Comparison of ENCODE assay signal across 8 cellular contexts in the genomic region with DNA sequence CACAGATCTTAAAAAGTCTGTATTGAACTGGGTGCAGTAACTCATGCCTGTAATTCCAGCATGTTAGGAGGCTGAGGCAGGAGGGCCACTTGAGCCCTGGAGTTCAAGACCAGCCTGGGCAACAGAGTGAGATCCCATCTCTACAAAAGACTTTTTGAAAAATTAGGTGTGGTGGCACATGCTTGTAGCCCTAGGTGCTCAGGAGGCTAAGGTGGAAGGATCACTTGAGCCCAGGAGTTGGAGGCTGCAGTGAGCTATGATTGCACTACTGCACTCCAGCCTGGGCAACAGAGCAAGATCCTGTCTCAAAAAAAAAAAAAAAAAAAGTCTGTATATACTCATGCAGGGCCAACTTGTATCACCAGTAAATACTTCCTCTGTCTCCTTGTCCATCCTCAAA.
DNase-seq lines count a peak whose midpoint lies in the region; ATAC-seq, FAIRE-seq and TF ChIP-seq lines count a peak whose summit lies in the region.
"Not testable (repeated sequence)": the region's sequence is repeated elsewhere in the genome, so short reads cannot be mapped to it uniquely, and the experiment has no call there.

No MANE protein-coding gene starts in this region.

- peak overlapping the region; percentile 79; the same call in 1 of the 2 replicates for H3K27ac ChIP-seq in PC-3 (ENCODE audit: low read length)
- H3K27ac ChIP-seq in colonic mucosa = peak overlapping the region; percentile 91
- H3K27ac ChIP-seq in left ventricle myocardium inferior (replicated peaks) = peak overlapping the region; percentile 28
- H3K27ac ChIP-seq in HepG2 (ENCODE audit: extremely low read length, insufficient read depth, low read length) = not testable (repeated sequence)
- H3K27ac ChIP-seq in smooth muscle cell (ENCODE audit: low read depth) = peak overlapping the region; percentile 65

- not testable (repeated sequence) for H3F3A ChIP-seq in PC-3 (ENCODE audit: low read length, unreplicated experiment); smooth muscle cell (ENCODE audit: low read depth)

- in situ Hi-C loops in HepG2 (cut with HindIII; ENCODE audit: extremely low pct_ligation_motif_present, low pct_unique_long_range_greater_than_20kb) = not testable (repeated sequence)

- H3K79me2 ChIP-seq in PC-3 (ENCODE audit: low read length) = peaks cover 56% of the 10 kb centered on the region
- H3K79me2 ChIP-seq in HepG2 (ENCODE audit: insufficient read depth, low read length) = not testable (repeated sequence)
- peaks cover 79% of the 10 kb centered on the region for H3K79me2 ChIP-seq in smooth muscle cell (ENCODE audit: low read depth)

- peaks cover 26% of the 10 kb centered on the region for H3K36me3 Mint-ChIP-seq in Calu3 (ENCODE audit: insufficient read depth, unreplicated experiment)
- H3K36me3 Mint-ChIP-seq in WTC11 = peaks cover 15% of the 10 kb centered on the region
- H3K36me3 Mint-ChIP-seq in type B pancreatic cell = peaks cover 59% of the 10 kb centered on the region

- POLR2A ChIA-PET in PC-3 (lab: Charles Lee; ENCODE audit: unreplicated experiment); WTC11 (lab: Charles Lee); HepG2 (lab: Yijun Ruan, JAX): not testable (repeated sequence)

- not testable (repeated sequence) for TF ChIP-seq EP300 in HepG2 (IDR thresholded peaks at IDR 0.05; ENCODE audit: low read depth in 2 of 2, low read length in 2 of 2); HepG2 (CRISPR knock-in tag; IDR thresholded peaks at IDR 0.05; ENCODE audit: borderline replicate concordance)

- not testable (repeated sequence) for H3K9me2 ChIP-seq in PC-3 (replicated peaks; ENCODE audit: low read length)

- not testable (repeated sequence) for H3K9ac ChIP-seq in PC-3 (ENCODE audit: low read length); HepG2 (ENCODE audit: insufficient read depth, low read depth, low read length); smooth muscle cell (ENCODE audit: low read depth)
- H3K9ac ChIP-seq in colonic mucosa (ENCODE audit: low read depth in 2 of 2, low read length in 2 of 2) = peak overlapping the region in 1 of 2 donors; percentile 80

- not testable (repeated sequence) for DNase-seq in Calu3; PC-3; WTC11 (ENCODE audit: low spot score); colonic mucosa; left ventricle myocardium inferior; HepG2 (ENCODE audit: low spot score); smooth muscle cell (lab: John Stamatoyannopoulos, UW; ENCODE audit: unreplicated experiment); type B pancreatic cell (ENCODE audit: extremely low spot score, unreplicated experiment)

- not testable (repeated sequence) for H3K36me3 ChIP-seq in PC-3 (ENCODE audit: low read depth, low read length); colonic mucosa; smooth muscle cell (ENCODE audit: low read depth)
- peaks cover 31% of the 10 kb centered on the region for H3K36me3 ChIP-seq in left ventricle myocardium inferior
- peaks cover 4 to 21% of the 10 kb centered on the region in 2 experiments for H3K36me3 ChIP-seq in HepG2 (replicated peaks in 1 of 2; ENCODE audit: control insufficient read depth in 1 of 2, insufficient read depth in 2 of 2, low read length in 2 of 2)

- not testable (repeated sequence) for H3K4me3 Mint-ChIP-seq in Calu3 (ENCODE audit: low read depth, unreplicated experiment); WTC11; type B pancreatic cell

- intact Hi-C loops in Calu3 (cut with micrococcal nuclease; ENCODE audit: unreplicated experiment) (loop anchor here (2.0 kb wide), 1 partner anchor 16 kb away; no protein-coding TSS in a partner anchor), PC-3 (cut with micrococcal nuclease) (loop anchor here (1.0 kb wide), 1 partner anchor 12 kb away; no protein-coding TSS in a partner anchor)
- intact Hi-C loops in colonic mucosa (cut with DNase I); left ventricle myocardium inferior (cut with micrococcal nuclease); HepG2 (cut with micrococcal nuclease; ENCODE audit: unreplicated experiment): not testable (repeated sequence)

- H3K4me1 ChIP-seq in PC-3 (ENCODE audit: insufficient read depth, low read length) = peaks cover 13% of the 10 kb centered on the region
- not testable (repeated sequence) for H3K4me1 ChIP-seq in colonic mucosa; HepG2 (ENCODE audit: insufficient read depth, low read length); smooth muscle cell (ENCODE audit: low read depth)
- peaks cover 30% of the 10 kb centered on the region for H3K4me1 ChIP-seq in left ventricle myocardium inferior

- not testable (repeated sequence) for H3K9me3 ChIP-seq in PC-3 (ENCODE audit: low read length); colonic mucosa; left ventricle myocardium inferior (replicated peaks); HepG2 (ENCODE audit: low read length); smooth muscle cell (replicated peaks; ENCODE audit: low read depth)

- not testable (repeated sequence) for H3K27me3 ChIP-seq in PC-3 (ENCODE audit: low read length); colonic mucosa; left ventricle myocardium inferior (ENCODE audit: low read depth); HepG2 (ENCODE audit: control insufficient read depth in 1 of 2, insufficient read depth in 2 of 2, low read length in 2 of 2); smooth muscle cell (ENCODE audit: low read depth)

- H3K27me3 Mint-ChIP-seq in Calu3 (ENCODE audit: unreplicated experiment); WTC11 (ENCODE audit: low read depth); type B pancreatic cell: not testable (repeated sequence)

- not testable (repeated sequence) for H2AFZ ChIP-seq in PC-3 (ENCODE audit: low read length); HepG2 (ENCODE audit: low read length); smooth muscle cell (ENCODE audit: low read depth)

- H3K9me3 Mint-ChIP-seq in Calu3 (ENCODE audit: low read depth, unreplicated experiment) = not testable (repeated sequence)
- peaks cover 18% of the 10 kb centered on the region for H3K9me3 Mint-ChIP-seq in WTC11
- H3K9me3 Mint-ChIP-seq in type B pancreatic cell = peaks cover 17% of the 10 kb centered on the region

- H3K4me1 Mint-ChIP-seq in Calu3 (ENCODE audit: low read depth, unreplicated experiment) (peaks cover 62% of the 10 kb centered on the region), type B pancreatic cell (ENCODE audit: unreplicated experiment) (peaks cover 18% of the 10 kb centered on the region)
- H3K4me1 Mint-ChIP-seq in WTC11 = not testable (repeated sequence)

- not testable (repeated sequence) for H3K4me2 ChIP-seq in PC-3 (ENCODE audit: low read length); HepG2 (ENCODE audit: low read depth, low read length); smooth muscle cell

- not testable (repeated sequence) for FAIRE-seq in HepG2 (lab: Jason Lieb, UNC)

- not testable (repeated sequence) for TF ChIP-seq POLR2A in HepG2 (IDR thresholded peaks at IDR 0.05; ENCODE audit: insufficient read depth in 1 of 2, low read depth in 2 of 2, low read length in 2 of 2)

- not testable (repeated sequence) for BruUV-seq in Calu3 (replicated peaks; lab: Mats Ljungman, UMichigan); PC-3 (replicated peaks; lab: Mats Ljungman, UMichigan); HepG2 (replicated peaks; lab: Mats Ljungman, UMichigan)

- not testable (repeated sequence) for H3K4me3 ChIP-seq in PC-3 (ENCODE audit: low read length); colonic mucosa; left ventricle myocardium inferior; HepG2 (replicated peaks in 1 of 3; ENCODE audit: insufficient read depth in 1 of 3, low read depth in 2 of 3, low read length in 3 of 3); smooth muscle cell

- H3K27ac Mint-ChIP-seq in Calu3 (ENCODE audit: unreplicated experiment) (peak overlapping the region; percentile 95), type B pancreatic cell (peak overlapping the region; percentile 93)
- not testable (repeated sequence) for H3K27ac Mint-ChIP-seq in WTC11

- not testable (repeated sequence) for TF ChIP-seq CTCF in Calu3 (IDR thresholded peaks at IDR 0.05; ENCODE audit: unreplicated experiment); PC-3 (conservative IDR thresholded peaks at IDR 0.05; ENCODE audit: low read depth, low read length); WTC11 (IDR thresholded peaks at IDR 0.05); colonic mucosa (IDR thresholded peaks at IDR 0.05); left ventricle myocardium inferior (IDR thresholded peaks at IDR 0.05; ENCODE audit: borderline replicate concordance); HepG2 (CRISPR knock-in tag; IDR thresholded peaks at IDR 0.05); smooth muscle cell (IDR thresholded peaks at IDR 0.05; ENCODE audit: borderline replicate concordance, insufficient read depth, poor library complexity, severe bottlenecking); type B pancreatic cell (conservative IDR thresholded peaks at IDR 0.05)

- not testable (repeated sequence) for TF ChIP-seq RAD21 in HepG2 (CRISPR knock-in tag; IDR thresholded peaks at IDR 0.05)

- CTCF ChIA-PET in Calu3 (lab: Charles Lee) = interaction anchor here (1.3 kb wide), 1 partner anchor 12 kb away, joined by 4 read pairs; no protein-coding TSS in a partner anchor
- CTCF ChIA-PET in PC-3 (lab: Charles Lee) = interaction anchor here (1.0 kb wide), 1 partner anchor 19 kb away, joined by 3 read pairs; no protein-coding TSS in a partner anchor
- CTCF ChIA-PET in WTC11 (lab: Charles Lee) = interaction anchor here (1.1 kb wide), 1 partner anchor 31 kb away, joined by 4 read pairs; no protein-coding TSS in a partner anchor
- CTCF ChIA-PET in HepG2 (lab: Yijun Ruan, JAX; ENCODE audit: low intra/inter-chr PET ratio, low total read pairs) = not testable (repeated sequence)

- H4K20me1 ChIP-seq in PC-3 (ENCODE audit: low read length); HepG2 (ENCODE audit: insufficient read depth, low read length): not testable (repeated sequence)
- H4K20me1 ChIP-seq in smooth muscle cell (ENCODE audit: low read depth) = peaks cover 88% of the 10 kb centered on the region

- ATAC-seq in PC-3, WTC11, HepG2: not testable (repeated sequence)
